8 cellular contexts compared by ENCODE assay signal in the genomic region with DNA sequence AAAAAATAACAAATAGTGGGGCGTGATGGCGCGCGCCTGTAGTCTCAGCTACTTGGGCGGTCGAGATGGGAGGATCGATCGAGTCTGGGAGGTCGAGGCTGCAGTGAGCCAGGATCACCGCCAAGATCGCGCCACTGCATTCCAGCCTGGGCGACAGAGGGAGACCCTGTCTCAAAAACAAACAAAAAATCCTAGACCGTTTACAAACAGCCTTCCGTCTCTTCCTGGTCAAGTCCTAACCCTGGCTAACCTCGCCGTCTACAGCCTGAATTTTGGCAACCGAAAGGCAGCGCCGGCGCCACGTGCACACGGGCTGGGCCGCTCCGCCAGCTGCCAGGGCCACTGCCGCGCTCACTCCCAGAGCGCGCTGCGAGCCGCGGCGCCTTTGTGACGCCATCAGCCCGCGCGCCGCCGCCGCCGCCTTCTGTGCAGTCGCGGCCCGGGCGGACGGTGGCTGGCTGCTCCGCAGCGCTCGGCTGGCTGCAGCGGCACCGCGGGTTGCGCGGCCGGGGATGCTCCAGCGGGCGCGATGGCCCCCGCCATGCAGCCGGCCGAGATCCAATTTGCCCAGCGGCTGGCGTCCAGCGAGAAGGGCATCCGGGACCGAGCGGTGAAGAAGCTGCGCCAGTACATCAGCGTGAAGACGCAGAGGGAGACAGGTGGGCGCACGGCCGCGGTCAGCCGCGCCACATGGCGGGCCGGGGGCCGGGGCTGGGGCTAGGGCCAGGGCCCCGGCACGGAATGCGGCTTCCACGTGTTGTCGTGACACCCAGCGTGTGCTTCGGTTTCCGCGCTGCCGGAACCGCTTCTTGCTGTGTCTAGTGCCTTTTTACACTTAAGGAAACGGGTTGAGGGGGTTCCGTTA. TPM values are rescaled to one million over a fixed set of nuclear protein-coding genes. Genes with fewer than 3 reads are reported as not detected.
DNase-seq lines count a peak whose midpoint lies in the region; ATAC-seq and TF ChIP-seq lines count a peak whose summit lies in the region.

A gene (minus strand): TSS at position 353 of the 865 bp plus-strand sequence. CDS start 1,392 bp downstream, outside the sequence.
A gene with protein sequence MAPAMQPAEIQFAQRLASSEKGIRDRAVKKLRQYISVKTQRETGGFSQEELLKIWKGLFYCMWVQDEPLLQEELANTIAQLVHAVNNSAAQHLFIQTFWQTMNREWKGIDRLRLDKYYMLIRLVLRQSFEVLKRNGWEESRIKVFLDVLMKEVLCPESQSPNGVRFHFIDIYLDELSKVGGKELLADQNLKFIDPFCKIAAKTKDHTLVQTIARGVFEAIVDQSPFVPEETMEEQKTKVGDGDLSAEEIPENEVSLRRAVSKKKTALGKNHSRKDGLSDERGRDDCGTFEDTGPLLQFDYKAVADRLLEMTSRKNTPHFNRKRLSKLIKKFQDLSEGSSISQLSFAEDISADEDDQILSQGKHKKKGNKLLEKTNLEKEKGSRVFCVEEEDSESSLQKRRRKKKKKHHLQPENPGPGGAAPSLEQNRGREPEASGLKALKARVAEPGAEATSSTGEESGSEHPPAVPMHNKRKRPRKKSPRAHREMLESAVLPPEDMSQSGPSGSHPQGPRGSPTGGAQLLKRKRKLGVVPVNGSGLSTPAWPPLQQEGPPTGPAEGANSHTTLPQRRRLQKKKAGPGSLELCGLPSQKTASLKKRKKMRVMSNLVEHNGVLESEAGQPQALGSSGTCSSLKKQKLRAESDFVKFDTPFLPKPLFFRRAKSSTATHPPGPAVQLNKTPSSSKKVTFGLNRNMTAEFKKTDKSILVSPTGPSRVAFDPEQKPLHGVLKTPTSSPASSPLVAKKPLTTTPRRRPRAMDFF (plus strand): TSS at position 425 of the 865 bp plus-strand sequence. CDS start 105 bp downstream, at position 530.

- H3K27me3 Mint-ChIP-seq in CD14-positive monocyte (ENCODE audit: low read depth in 3 of 3) (peaks cover 9 to 16% (median 10%) of the 10 kb centered on the region in 3 donors), endodermal cell (ENCODE audit: insufficient read depth) (no peaks in the 10 kb centered on the region)

- peaks cover 28% of the 10 kb centered on the region for H3K36me3 ChIP-seq in endodermal cell (ENCODE audit: control insufficient read depth, insufficient read depth, low read length)

- no peak for TF ChIP-seq CTCF in CD14-positive monocyte (IDR thresholded peaks at IDR 0.05)
- TF ChIP-seq CTCF in HL-60 (IDR thresholded peaks at IDR 0.05; ENCODE audit: insufficient read depth, low read length), result no peak
- TF ChIP-seq CTCF in endodermal cell (conservative IDR thresholded peaks at IDR 0.05), result peak; percentile 24

- no peaks in the 10 kb centered on the region for H3K9me3 ChIP-seq in endodermal cell (ENCODE audit: control insufficient read depth, low read length)

- peak within 1 kb of the TSS; percentile 81 for H3K4me3 ChIP-seq in HL-60 (replicated peaks; ENCODE audit: insufficient read depth, low read length)
- peak within 1 kb of the TSS; percentile 96 for H3K4me3 ChIP-seq in endodermal cell (ENCODE audit: low read length)

- H3K27me3 ChIP-seq in HL-60 (ENCODE audit: insufficient read depth, poor library complexity, severe bottlenecking), result no peaks in the 10 kb centered on the region
- H3K27me3 ChIP-seq in endodermal cell (ENCODE audit: control insufficient read depth, insufficient read depth, low read length, poor library complexity, severe bottlenecking), result no peaks in the 10 kb centered on the region

- H3K36me3 Mint-ChIP-seq in CD14-positive monocyte (peaks cover 18 to 28% of the 10 kb centered on the region in 2 donors), endodermal cell (ENCODE audit: low read depth) (peaks cover 27% of the 10 kb centered on the region)

- ATAC-seq in GM19395 (IDR thresholded peaks at IDR 0.05; ENCODE audit: unreplicated experiment), result peak; percentile 75

- 14 to 17% methylated on average over 45 to 92 of the region's 92 CpGs for WGBS in endodermal cell (ENCODE audit: insufficient coverage in 1 of 2, insufficient read length in 1 of 2), 2 experiments

- H3K9me3 Mint-ChIP-seq in CD14-positive monocyte (no peaks in the 10 kb centered on the region), endodermal cell (peaks cover 3% of the 10 kb centered on the region)

- H3K4me1 Mint-ChIP-seq in CD14-positive monocyte, result peaks cover 37% of the 10 kb centered on the region
- H3K4me1 Mint-ChIP-seq in endodermal cell, result peaks cover 19% of the 10 kb centered on the region

- peak; percentile 66 for DNase-seq in CD14-positive monocyte (ENCODE audit: low spot score)
- peak; percentile 71 to 80 for DNase-seq in HL-60 (ENCODE audit: low read depth in 1 of 2, low spot score in 1 of 2)
- DNase-seq in NOMO-1 treated with DMSO at 0.1 percent for 48 hours (lab: John Stamatoyannopoulos, UW; ENCODE audit: unreplicated experiment), result peak; percentile 78
- peak; percentile 47 to 56 for DNase-seq in activated CD8-positive, alpha-beta memory T cell treated with anti-CD3 and anti-CD28 coated beads for 4 hours (ENCODE audit: low read depth in 2 of 2)
- DNase-seq in endodermal cell, result peak; percentile 90
- DNase-seq in mesenteric fat pad (ENCODE audit: low spot score), result peak; percentile 93
- DNase-seq in stimulated activated CD8-positive, alpha-beta memory T cell treated with anti-CD3 and anti-CD28 coated beads, Interleukin-12 subunit alpha, Interleukin-12 subunit beta, amount 100 ng/mL, for 24 hours (ENCODE audit: extremely low read depth), result peak; percentile 53

- H3K4me3 Mint-ChIP-seq in CD14-positive monocyte (peak within 1 kb of the TSS; percentile 86 to 96), endodermal cell (peak within 1 kb of the TSS; percentile 88)

- peak within 1 kb of the TSS; percentile 85 for H3K9ac ChIP-seq in endodermal cell (ENCODE audit: extremely low read depth, low read length, poor library complexity, severe bottlenecking)

- H3K27ac ChIP-seq in HL-60 (replicated peaks) (peak within 1 kb of the TSS; percentile 65), endodermal cell (ENCODE audit: low read depth, low read length) (peak within 1 kb of the TSS; percentile 90)

- no peaks in the 10 kb centered on the region for H3K4me1 ChIP-seq in endodermal cell (ENCODE audit: control insufficient read depth, insufficient read depth, low read length)

- H3K27ac Mint-ChIP-seq in CD14-positive monocyte, result peak within 1 kb of the TSS; percentile 47 to 87 (median 73)
- H3K27ac Mint-ChIP-seq in endodermal cell, result peak within 1 kb of the TSS; percentile 94

- intact Hi-C loops in CD14-positive monocyte (cut with micrococcal nuclease), result no loop called here

RNA-seq across cellular contexts. Expression of the first gene that starts in this region (rescaled TPM):
- under 1 TPM in 1 of 2 donors, not detected in 1; 0.20 TPM for polyA plus RNA-seq in CD14-positive monocyte
- total RNA-seq in endodermal cell (1 to 10 TPM; 1.7 to 1.9 TPM), mesenteric fat pad (0.26 TPM)
- 0.96 TPM for polyA plus RNA-seq in endodermal cell (2013, experiment 1 of 2)
- polyA plus RNA-seq in endodermal cell (2013, experiment 2 of 2), result 0.87 TPM

RNA-seq across cellular contexts. Expression of the second gene that starts in this region (rescaled TPM):
- polyA plus RNA-seq in CD14-positive monocyte, result 1 to 10 TPM; 4.5 to 6.1 TPM
- total RNA-seq in endodermal cell (10 to 100 TPM; 44.1 to 46.0 TPM), mesenteric fat pad (24.3 TPM)
- 33.6 TPM for polyA plus RNA-seq in endodermal cell (2013, experiment 1 of 2)
- 32.3 TPM for polyA plus RNA-seq in endodermal cell (2013, experiment 2 of 2)

Comparison
In these comparisons a context has a peak if more than half of its experiments do, and no peak if none do; other contexts are left out.
1. Peak in every context shown above with its lines: DNase-seq, ATAC-seq, H3K4me3 ChIP-seq and H3K27ac ChIP-seq.